In the genomic region with DNA sequence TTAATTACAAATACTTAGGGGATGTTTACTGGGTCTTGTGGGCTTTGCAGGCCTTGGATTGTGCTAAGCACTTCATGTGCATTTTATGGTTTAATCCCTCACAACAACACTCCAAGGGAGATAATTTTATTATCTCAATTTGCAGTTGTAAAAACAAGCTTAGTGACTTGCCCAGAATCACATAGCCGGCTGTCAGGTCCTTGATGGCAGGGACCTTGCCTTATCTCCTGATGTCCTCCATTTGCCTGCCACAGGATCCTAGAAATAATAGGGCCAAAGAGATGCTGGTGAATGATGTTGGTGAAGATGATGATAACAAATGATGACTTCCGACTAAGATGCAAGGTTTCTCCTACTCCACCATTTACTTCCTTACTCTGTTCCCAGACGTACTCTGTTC, we compare ENCODE assay signal across 24 cellular contexts.
DNase-seq lines count a peak whose midpoint lies in the region; ATAC-seq and TF ChIP-seq lines count a peak whose summit lies in the region.
"Had no signal": no experiment of that assay in that cellular context is flagged by ENCODE, and none has a peak within 500 bp of the region (broad histone marks: within the 10 kb centered on the region; RNA-seq: fewer than 3 reads in every experiment).

No MANE protein-coding gene starts in this region.

- no peak overlapping the region for H4K8ac ChIP-seq in mesendoderm (ENCODE audit: low read depth, low read length)

- DNase-seq in cardiac muscle cell (ENCODE audit: low read depth in 1 of 2, low spot score in 1 of 2) (no peak), Right ventricle myocardium superior (no peak), SJSA1 (ENCODE audit: low read depth in 1 of 2, low spot score in 2 of 2) (no peak), mesendoderm (peak; percentile 82), NOMO-1 treated with dmso at 0.1 percent for 144 hours (lab: John Stamatoyannopoulos, UW; ENCODE audit: unreplicated experiment) (no peak)
- DNase-seq in natural killer cell treated with Interleukin-12 subunit alpha and Interleukin-12 subunit beta and Interleukin-15 and Interleukin-18, amount 100 ng/mL, for 72 hours (ENCODE audit: low spot score): no peak
- DNase-seq: 8988T, ACHN, BE2C, DMS153, DND-41, H7, KBM-7, MM.1S, NCI-H2029, NCI-H446, NCI-H526 treated with DMSO at 0.1 percent for 48 hours, SIG-M5 had no signal

- no peak overlapping the region for H3K56ac ChIP-seq in mesendoderm (ENCODE audit: low read length)

- no peak overlapping the region for H4K5ac ChIP-seq in mesendoderm (ENCODE audit: low read length)

- H3K9me3 ChIP-seq in cardiac muscle cell (ENCODE audit: low read depth): no peaks in the 10 kb centered on the region
- H3K9me3 ChIP-seq in SJSA1 (replicated peaks): no peaks in the 10 kb centered on the region
- H3K9me3 ChIP-seq: BE2C had no signal

- H3K18ac ChIP-seq in mesendoderm (ENCODE audit: low read length): no peak overlapping the region

- WGBS in mesendoderm (ENCODE audit: extremely low coverage, insufficient coverage, low lambda C conversion rate): no CpG with 5 or more reads among the region's 3 CpGs

- no peaks in the 10 kb centered on the region for H3K36me3 ChIP-seq in cardiac muscle cell
- no peaks in the 10 kb centered on the region for H3K36me3 ChIP-seq in SJSA1
- H3K36me3 ChIP-seq in mesendoderm (ENCODE audit: control insufficient read depth, insufficient read depth, low read length): no peaks in the 10 kb centered on the region
- H3K36me3 ChIP-seq: BE2C had no signal

- H3K4me3 ChIP-seq in cardiac muscle cell (no peak overlapping the region), SJSA1 (no peak overlapping the region), mesendoderm (ENCODE audit: low read length) (no peak overlapping the region)
- H3K4me3 ChIP-seq: GM23248 had no signal

- H3K23ac ChIP-seq in mesendoderm (ENCODE audit: low read length): no peak overlapping the region

- H3K4me3 Mint-ChIP-seq in natural killer cell treated with Interleukin-12 subunit alpha and Interleukin-12 subunit beta and Interleukin-15 and Interleukin-18, amount 100 ng/mL, for 72 hours: no peak overlapping the region
- H3K4me3 Mint-ChIP-seq: CD14-positive monocyte had no signal

- H2BK15ac ChIP-seq in mesendoderm (replicated peaks; ENCODE audit: low read depth): no peak overlapping the region

- no peaks in the 10 kb centered on the region for H3K9me3 Mint-ChIP-seq in natural killer cell treated with Interleukin-12 subunit alpha and Interleukin-12 subunit beta and Interleukin-15 and Interleukin-18, amount 100 ng/mL, for 72 hours
- H3K9me3 Mint-ChIP-seq: CD14-positive monocyte had no signal

- H3K9ac ChIP-seq in mesendoderm (ENCODE audit: low read length): no peak overlapping the region
- H3K9ac ChIP-seq: GM23248 had no signal

- H3K4me2 ChIP-seq in mesendoderm (ENCODE audit: low read length): no peak overlapping the region

- intact Hi-C loops in Right ventricle myocardium superior (cut with DNase I): loop anchor here (5.0 kb wide), 1 partner anchor 486 kb away; no protein-coding TSS in a partner anchor

- H3K79me1 ChIP-seq in mesendoderm (ENCODE audit: low read length): no peaks in the 10 kb centered on the region

- TF ChIP-seq CTCF in cardiac muscle cell (IDR thresholded peaks at IDR 0.05; ENCODE audit: low read depth, low read length): no peak

- H3K4me1 ChIP-seq in cardiac muscle cell (ENCODE audit: low read depth): peaks cover 19% of the 10 kb centered on the region
- peaks cover 44% of the 10 kb centered on the region for H3K4me1 ChIP-seq in SJSA1 (replicated peaks)
- H3K4me1 ChIP-seq in mesendoderm (ENCODE audit: control insufficient read depth, low read depth, low read length): peaks cover 4% of the 10 kb centered on the region
- H3K4me1 ChIP-seq: BE2C had no signal

- H3K4ac ChIP-seq in mesendoderm (ENCODE audit: low read depth, low read length): no peak overlapping the region

- no peaks in the 10 kb centered on the region for H3K79me2 ChIP-seq in mesendoderm (ENCODE audit: control insufficient read depth, insufficient read depth, low read length)

- H3K27ac Mint-ChIP-seq in natural killer cell treated with Interleukin-12 subunit alpha and Interleukin-12 subunit beta and Interleukin-15 and Interleukin-18, amount 100 ng/mL, for 72 hours: no peak overlapping the region
- H3K27ac Mint-ChIP-seq: CD14-positive monocyte had no signal

- H3K27ac ChIP-seq in cardiac muscle cell (peak overlapping the region; percentile 82), SJSA1 (peak overlapping the region; percentile 59), mesendoderm (ENCODE audit: low read depth, low read length) (no peak overlapping the region)

- H2AK5ac ChIP-seq in mesendoderm (ENCODE audit: low read length): no peak overlapping the region

- peaks cover 0 to 3% of the 10 kb centered on the region in 2 donors for H3K27me3 Mint-ChIP-seq in natural killer cell treated with Interleukin-12 subunit alpha and Interleukin-12 subunit beta and Interleukin-15 and Interleukin-18, amount 100 ng/mL, for 72 hours

- H3K36me3 Mint-ChIP-seq in natural killer cell treated with Interleukin-12 subunit alpha and Interleukin-12 subunit beta and Interleukin-15 and Interleukin-18, amount 100 ng/mL, for 72 hours: no peaks in the 10 kb centered on the region
- H3K36me3 Mint-ChIP-seq: CD14-positive monocyte had no signal

- ATAC-seq in Right ventricle myocardium superior (ENCODE audit: poor library complexity) (no peak), GM19455 (IDR thresholded peaks at IDR 0.05; ENCODE audit: unreplicated experiment) (no peak)
- no peak for ATAC-seq in natural killer cell treated with Interleukin-12 subunit alpha and Interleukin-12 subunit beta and Interleukin-15 and Interleukin-18, amount 100 ng/mL, for 72 hours
- ATAC-seq: HepG2, Panc1, SK-N-SH treated with all-trans-retinoic acid at 6 μM for 48 hours had no signal

- H2BK120ac ChIP-seq in mesendoderm (ENCODE audit: low read depth, low read length): no peak overlapping the region

- H3K27me3 ChIP-seq in cardiac muscle cell (no peaks in the 10 kb centered on the region), SJSA1 (replicated peaks) (no peaks in the 10 kb centered on the region), mesendoderm (ENCODE audit: insufficient read depth, low read length, poor library complexity) (no peaks in the 10 kb centered on the region)

- no peaks in the 10 kb centered on the region for H3K4me1 Mint-ChIP-seq in natural killer cell treated with Interleukin-12 subunit alpha and Interleukin-12 subunit beta and Interleukin-15 and Interleukin-18, amount 100 ng/mL, for 72 hours (ENCODE audit: low read depth in 2 of 2)
- H3K4me1 Mint-ChIP-seq: CD14-positive monocyte had no signal

- H2BK5ac ChIP-seq in mesendoderm (ENCODE audit: low read length): peak overlapping the region; percentile 51
